In genomic region chr17:7043195-7043543, GRCh38 we compare ENCODE assay signal across 8 cellular contexts. TPM values are rescaled to one million over a fixed set of nuclear protein-coding genes. Genes with fewer than 3 reads are reported as not detected.
A peak's percentile ranks its signal among the peaks of the same experiment; 100 is the strongest.
DNase-seq lines count a peak whose midpoint lies in the region; ATAC-seq and TF ChIP-seq lines count a peak whose summit lies in the region.

No MANE protein-coding gene starts in this region.

- no peak for TF ChIP-seq EP300 in suprapubic skin (IDR thresholded peaks at IDR 0.05)

- no peak for TF ChIP-seq CTCF in liver (IDR thresholded peaks at IDR 0.05; ENCODE audit: low read depth, low read length, missing input control)
- TF ChIP-seq CTCF in suprapubic skin (IDR thresholded peaks at IDR 0.05): no peak

- H3K9me3 ChIP-seq in liver (ENCODE audit: control insufficient read depth in 4 of 4, low read length in 3 of 4): no peaks in the 10 kb centered on the region
- H3K9me3 ChIP-seq in suprapubic skin: no peaks in the 10 kb centered on the region

- H3K9ac ChIP-seq in liver (ENCODE audit: low read depth in 1 of 2, low read length in 2 of 2): peak overlapping the region in 1 of 2 donors; percentile 37

- TF ChIP-seq POLR2A in suprapubic skin (IDR thresholded peaks at IDR 0.05): no peak

- H3K36me3 ChIP-seq in liver (ENCODE audit: control insufficient read depth in 4 of 4, insufficient read depth in 3 of 4, low read depth in 1 of 4, low read length in 3 of 4): no peaks in the 10 kb centered on the region
- H3K36me3 ChIP-seq in suprapubic skin: no peaks in the 10 kb centered on the region

- peak overlapping the region; percentile 82 for H3K4me3 Mint-ChIP-seq in central memory CD8-positive, alpha-beta T cell

- ATAC-seq in central memory CD8-positive, alpha-beta T cell (replicated peaks; ENCODE audit: extremely low read depth, poor library complexity, severe bottlenecking): no peak
- ATAC-seq in HG02571 (IDR thresholded peaks at IDR 0.05; ENCODE audit: unreplicated experiment) (no peak), HG03378 (IDR thresholded peaks at IDR 0.05; ENCODE audit: unreplicated experiment) (no peak)

- WGBS in liver: 1% methylated on average over 25 of the region's 25 CpGs
- 1% methylated on average over 25 of the region's 25 CpGs for WGBS in suprapubic skin

- H3K4me1 ChIP-seq in liver (ENCODE audit: control insufficient read depth in 4 of 4, insufficient read depth in 4 of 4, low read length in 3 of 4) (peaks cover 18 to 80% (median 51%) of the 10 kb centered on the region in 4 donors), suprapubic skin (peaks cover 47% of the 10 kb centered on the region)

- no peak for TF ChIP-seq RAD21 in liver (IDR thresholded peaks at IDR 0.05)

- H3K36me3 Mint-ChIP-seq in central memory CD8-positive, alpha-beta T cell (ENCODE audit: insufficient read depth): peaks cover 4% of the 10 kb centered on the region

- H3K4me1 Mint-ChIP-seq in central memory CD8-positive, alpha-beta T cell: peaks cover 53% of the 10 kb centered on the region

- H3K4me3 ChIP-seq in liver (ENCODE audit: low read depth in 1 of 3, low read length in 3 of 3) (peak overlapping the region; percentile 5 to 61 (median 21)), suprapubic skin (peak overlapping the region; percentile 50)

- H3K27ac ChIP-seq in liver (ENCODE audit: low read depth in 1 of 2, low read length in 2 of 2): peak overlapping the region; percentile 11 to 37
- peak overlapping the region; percentile 60 for H3K27ac ChIP-seq in suprapubic skin

- H3K9me3 Mint-ChIP-seq in central memory CD8-positive, alpha-beta T cell: no peaks in the 10 kb centered on the region

- peak overlapping the region; percentile 94 for H3K27ac Mint-ChIP-seq in central memory CD8-positive, alpha-beta T cell (ENCODE audit: low read depth)

- H3K27me3 ChIP-seq in liver (ENCODE audit: control insufficient read depth in 4 of 4, insufficient read depth in 4 of 4, low read length in 3 of 4): no peaks in the 10 kb centered on the region
- H3K27me3 ChIP-seq in suprapubic skin: peaks cover 8% of the 10 kb centered on the region

- H3K27me3 Mint-ChIP-seq in central memory CD8-positive, alpha-beta T cell: no peaks in the 10 kb centered on the region

- DNase-seq in NCI-H1105 treated with DMSO at 0.1 percent for 48 hours (lab: John Stamatoyannopoulos, UW) (peak; percentile 10), NCI-H1105 (lab: John Stamatoyannopoulos, UW) (no peak), suprapubic skin (ENCODE audit: low spot score in 2 of 2) (peak in 1 of 2 donors; percentile 79), NCI-H1436 treated with DMSO at 0.1 percent for 48 hours (lab: John Stamatoyannopoulos, UW) (no peak)
- no peak for DNase-seq in central memory CD8-positive, alpha-beta T cell (ENCODE audit: low spot score in 2 of 2)

TF ChIP-seq in liver, 16 proteins besides CTCF, POLR2A, EP300 and RAD21:
- TF ChIP-seq RXRA (IDR thresholded peaks at IDR 0.05) (peak; percentile 51 to 82), GABPA (IDR thresholded peaks at IDR 0.05 in 1 of 2, conservative IDR thresholded peaks at IDR 0.05 in 1 of 2) (no peak)

RNA-seq across cellular contexts. Expression of gene SLC16A11, which starts 0.7 kb away (rescaled TPM):
- total RNA-seq in liver (1 to 10 TPM; 1.7 to 3.3 TPM), suprapubic skin (10 to 100 TPM in 1 of 4 donors, 1 to 10 TPM in 2, under 1 TPM in 1; 0.26 to 10.8 (median 5.5) TPM)
- polyA plus RNA-seq in liver: 1 to 10 TPM; 3.0 to 8.2 TPM

RNA-seq across cellular contexts. Expression of gene SLC16A13, which starts 7.4 kb away (rescaled TPM):
- 10 to 100 TPM in 1 of 2 donors, 1 to 10 TPM in 1; 2.3 to 26.6 TPM for total RNA-seq in liver
- 10 to 100 TPM; 33.3 to 43.2 TPM for polyA plus RNA-seq in liver
- 1 to 10 TPM; 1.5 to 4.9 (median 3.7) TPM for total RNA-seq in suprapubic skin

RNA-seq across cellular contexts. Expression of gene BCL6B, which starts 20.3 kb away (rescaled TPM):
- 1 to 10 TPM; 1.1 to 5.7 TPM for total RNA-seq in liver
- 1 to 10 TPM; 1.7 to 1.8 TPM for polyA plus RNA-seq in liver
- total RNA-seq in suprapubic skin: 1 to 10 TPM; 1.6 to 3.1 (median 1.8) TPM

RNA-seq across cellular contexts. Expression of gene RNASEK, which starts 30.7 kb away (rescaled TPM):
- total RNA-seq in liver (10 to 100 TPM; 13.5 to 65.5 TPM), suprapubic skin (100 to 1,000 TPM in 3 of 4 donors, 10 to 100 TPM in 1; 82.2 to 235 (median 219) TPM)
- polyA plus RNA-seq in liver: 100 to 1,000 TPM; 196 to 384 TPM

RNA-seq across cellular contexts. Expression of gene CLEC10A, which starts 36.9 kb away (rescaled TPM):
- total RNA-seq in liver (1 to 10 TPM; 3.1 to 3.8 TPM), suprapubic skin (1 to 10 TPM; 1.6 to 3.3 (median 1.7) TPM)
- 1 to 10 TPM; 1.4 to 4.0 TPM for polyA plus RNA-seq in liver
